ENCODE assay signal across 6 cellular contexts in the genomic region with DNA sequence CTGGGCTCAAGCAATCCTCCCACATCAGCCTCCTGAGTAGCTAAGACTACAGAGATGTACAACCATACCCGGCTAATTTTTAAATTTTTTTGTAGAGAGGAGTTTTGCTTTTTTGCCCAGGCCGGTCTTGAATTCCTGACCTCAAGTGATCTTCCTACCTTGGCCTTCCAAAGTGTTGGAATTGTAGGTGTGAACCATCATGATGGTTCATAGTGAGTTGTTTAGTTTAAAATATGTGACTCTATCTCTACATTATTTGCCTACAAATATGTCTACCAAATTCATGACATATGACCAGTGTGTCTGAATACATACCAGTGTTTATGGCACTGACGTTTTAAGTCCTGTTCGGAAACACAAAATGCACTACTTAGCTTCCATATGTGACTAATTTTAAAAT.
"Had no signal": no experiment of that assay in that cellular context is flagged by ENCODE, and none has a peak within 500 bp of the region (broad histone marks: within the 10 kb centered on the region; RNA-seq: fewer than 3 reads in every experiment).

No MANE protein-coding gene starts in this region.

- H3K4me3 Mint-ChIP-seq: IgD-negative memory B cell had no signal

- ATAC-seq: HepG2, K562 had no signal

- H3K4me3 ChIP-seq: K562 had no signal

- H3K27ac ChIP-seq: HL-60 had no signal

- H3K27me3 Mint-ChIP-seq: IgD-negative memory B cell had no signal

- H3K27ac Mint-ChIP-seq: IgD-negative memory B cell had no signal

- DNase-seq: KBM-7, KG1 had no signal
